In genomic region chr12:67784831-67785230, GRCh38 we compare ENCODE assay signal across 21 cellular contexts.
"Had no signal": no experiment of that assay in that cellular context is flagged by ENCODE, and none has a peak within 500 bp of the region (broad histone marks: within the 10 kb centered on the region; RNA-seq: fewer than 3 reads in every experiment).

No MANE protein-coding gene starts in this region.

- ATAC-seq: activated naive CD8-positive, alpha-beta T cell treated with anti-CD3 and anti-CD28 coated beads, Interleukin-2, amount 50 U/mL, for 24 hours; body of pancreas; foreskin keratinocyte; natural killer cell treated with Interleukin-12 subunit alpha and Interleukin-12 subunit beta and Interleukin-15 and Interleukin-18, amount 100 ng/mL, for 72 hours had no signal

- H3K27me3 Mint-ChIP-seq: activated CD4-positive, alpha-beta memory T cell treated with anti-CD3 and anti-CD28 coated beads for 36 hours; activated naive CD8-positive, alpha-beta T cell treated with anti-CD3 and anti-CD28 coated beads, Interleukin-2, amount 50 U/mL, for 24 hours; dendritic cell treated with granulocyte-macrophage colony-stimulating factor and Interleukin-4, amounts not matched to agents 40 ng/mL and 50 ng/mL, for 4 days; natural killer cell treated with Interleukin-12 subunit alpha and Interleukin-12 subunit beta and Interleukin-15 and Interleukin-18, amount 100 ng/mL, for 72 hours; type B pancreatic cell had no signal

- H3K4me3 Mint-ChIP-seq: activated CD4-positive, alpha-beta memory T cell treated with anti-CD3 and anti-CD28 coated beads for 36 hours; activated naive CD8-positive, alpha-beta T cell treated with anti-CD3 and anti-CD28 coated beads, Interleukin-2, amount 50 U/mL, for 24 hours; dendritic cell treated with granulocyte-macrophage colony-stimulating factor and Interleukin-4, amounts not matched to agents 40 ng/mL and 50 ng/mL, for 4 days; natural killer cell treated with Interleukin-12 subunit alpha and Interleukin-12 subunit beta and Interleukin-15 and Interleukin-18, amount 100 ng/mL, for 72 hours; type B pancreatic cell had no signal

- FAIRE-seq: endometrium, kidney had no signal

- H3K4me1 ChIP-seq: foreskin keratinocyte, prostate gland, vagina had no signal

- H3K9me3 ChIP-seq: body of pancreas, prostate gland, right atrium auricular region, spleen, thoracic aorta, vagina had no signal

- H3K36me3 ChIP-seq: cardiac muscle cell, prostate gland, right atrium auricular region, spleen, thoracic aorta, vagina had no signal

- H3K4me3 ChIP-seq: body of pancreas, cardiac muscle cell, lung, prostate gland, right atrium auricular region, spleen, thoracic aorta, vagina had no signal

- H3K27me3 ChIP-seq: body of pancreas, cardiac muscle cell, foreskin keratinocyte, right atrium auricular region, spleen, vagina had no signal

- DNase-seq: activated CD4-positive, alpha-beta memory T cell treated with anti-CD3 and anti-CD28 coated beads for 36 hours; activated CD4-positive, alpha-beta T cell treated with anti-CD3 and anti-CD28 coated beads for 48 hours; activated naive CD4-positive, alpha-beta T cell treated with Interleukin-2 at 50 U/mL for 16 hours; activated naive CD8-positive, alpha-beta T cell treated with anti-CD3 and anti-CD28 coated beads, Interleukin-2, amount 50 U/mL, for 24 hours; body of pancreas; effector CD4-positive, alpha-beta T cell; foreskin keratinocyte; kidney; spleen; stimulated activated CD4-positive, alpha-beta T cell treated with anti-CD3 and anti-CD28 coated beads, Interleukin-4, amount 100 ng/mL, for 1 hour; stimulated activated naive CD4-positive, alpha-beta T cell treated with Interleukin-2 at 50 U/mL for 16 hours had no signal

- H3K27ac Mint-ChIP-seq: activated CD4-positive, alpha-beta memory T cell treated with anti-CD3 and anti-CD28 coated beads for 36 hours; activated naive CD8-positive, alpha-beta T cell treated with anti-CD3 and anti-CD28 coated beads, Interleukin-2, amount 50 U/mL, for 24 hours; dendritic cell treated with granulocyte-macrophage colony-stimulating factor and Interleukin-4, amounts not matched to agents 40 ng/mL and 50 ng/mL, for 4 days; natural killer cell treated with Interleukin-12 subunit alpha and Interleukin-12 subunit beta and Interleukin-15 and Interleukin-18, amount 100 ng/mL, for 72 hours; type B pancreatic cell had no signal

- H3K9me3 Mint-ChIP-seq: activated CD4-positive, alpha-beta memory T cell treated with anti-CD3 and anti-CD28 coated beads for 36 hours; activated naive CD8-positive, alpha-beta T cell treated with anti-CD3 and anti-CD28 coated beads, Interleukin-2, amount 50 U/mL, for 24 hours; dendritic cell treated with granulocyte-macrophage colony-stimulating factor and Interleukin-4, amounts not matched to agents 40 ng/mL and 50 ng/mL, for 4 days; natural killer cell treated with Interleukin-12 subunit alpha and Interleukin-12 subunit beta and Interleukin-15 and Interleukin-18, amount 100 ng/mL, for 72 hours; type B pancreatic cell had no signal

- H3K36me3 Mint-ChIP-seq: activated CD4-positive, alpha-beta memory T cell treated with anti-CD3 and anti-CD28 coated beads for 36 hours; natural killer cell treated with Interleukin-12 subunit alpha and Interleukin-12 subunit beta and Interleukin-15 and Interleukin-18, amount 100 ng/mL, for 72 hours; type B pancreatic cell had no signal

- H3K27ac ChIP-seq: body of pancreas, cardiac muscle cell, foreskin keratinocyte, prostate gland, right atrium auricular region, spleen, thoracic aorta, vagina had no signal
